Comparison of ENCODE assay signal across 1 cellular context in the genomic region with DNA sequence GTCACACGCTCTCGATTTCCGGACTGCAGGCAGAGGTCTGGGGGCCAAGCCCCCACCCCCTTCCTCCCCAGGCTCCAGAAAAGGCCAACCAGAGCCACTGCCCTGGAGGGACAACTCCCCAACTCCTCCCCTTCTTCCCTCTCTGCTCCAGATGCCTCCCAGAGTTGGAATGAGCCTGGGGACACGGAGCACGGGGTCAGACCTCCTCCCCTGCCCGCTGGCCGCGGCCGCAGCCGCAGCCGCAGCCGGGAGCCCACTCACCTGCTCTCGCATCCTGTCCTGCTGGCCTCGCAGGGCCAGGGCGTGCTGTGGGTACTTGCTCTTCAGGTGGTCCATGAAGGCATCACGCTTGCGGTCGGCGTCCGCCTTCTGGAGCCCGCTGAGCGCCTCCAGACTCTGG.
TF ChIP-seq lines count a peak whose summit lies in the region.

No MANE protein-coding gene starts in this region.

TF ChIP-seq in H1, 55 proteins besides CTCF, POLR2A, EP300 and RAD21:
- TF ChIP-seq POU5F1 (IDR thresholded peaks at IDR 0.05; ENCODE audit: low read depth, low read length): no peak
- TF ChIP-seq, protein P1, sequence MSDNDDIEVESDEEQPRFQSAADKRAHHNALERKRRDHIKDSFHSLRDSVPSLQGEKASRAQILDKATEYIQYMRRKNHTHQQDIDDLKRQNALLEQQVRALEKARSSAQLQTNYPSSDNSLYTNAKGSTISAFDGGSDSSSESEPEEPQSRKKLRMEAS (IDR thresholded peaks at IDR 0.05): 0 out of 2 replicates have a peak, but pooled peaks have one; percentile 14
- TF ChIP-seq, protein P2, sequence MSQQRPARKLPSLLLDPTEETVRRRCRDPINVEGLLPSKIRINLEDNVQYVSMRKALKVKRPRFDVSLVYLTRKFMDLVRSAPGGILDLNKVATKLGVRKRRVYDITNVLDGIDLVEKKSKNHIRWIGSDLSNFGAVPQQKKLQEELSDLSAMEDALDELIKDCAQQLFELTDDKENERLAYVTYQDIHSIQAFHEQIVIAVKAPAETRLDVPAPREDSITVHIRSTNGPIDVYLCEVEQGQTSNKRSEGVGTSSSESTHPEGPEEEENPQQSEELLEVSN (IDR thresholded peaks at IDR 0.05): no peak
- peak; percentile 58 for TF ChIP-seq KDM4A (IDR thresholded peaks at IDR 0.05; ENCODE audit: low read depth, low read length, severe bottlenecking)
- TF ChIP-seq TAF1 (IDR thresholded peaks at IDR 0.05; ENCODE audit: low read depth, low read length): no peak
- TF ChIP-seq CTBP2 (IDR thresholded peaks at IDR 0.05; ENCODE audit: borderline replicate concordance, insufficient read depth, insufficient read length, low read length): peak; percentile 15
- 0 out of 4 replicates have a peak, but pooled peaks of 1 of the 2 experiments have one; percentile 38 for TF ChIP-seq SIN3A (conservative IDR thresholded peaks at IDR 0.05 in 1 of 2, IDR thresholded peaks at IDR 0.05 in 1 of 2; ENCODE audit: low read depth in 1 of 2, low read length in 2 of 2)
- peak; percentile 72 for TF ChIP-seq SUZ12 (IDR thresholded peaks at IDR 0.05; ENCODE audit: low read length)
- TF ChIP-seq TAF7 (optimal IDR thresholded peaks at IDR 0.05; ENCODE audit: borderline replicate concordance, low read depth, low read length): no peak
- no peak for TF ChIP-seq SAP30 (IDR thresholded peaks at IDR 0.05; ENCODE audit: insufficient read depth, insufficient replicate concordance, low read length)
- no peak for TF ChIP-seq RFX5 (IDR thresholded peaks at IDR 0.05; ENCODE audit: borderline replicate concordance, low read depth, low read length)
- TF ChIP-seq CEBPB (IDR thresholded peaks at IDR 0.05; ENCODE audit: low read depth, low read length): no peak
